Comparison of ENCODE assay signal across 7 cellular contexts in the genomic region with DNA sequence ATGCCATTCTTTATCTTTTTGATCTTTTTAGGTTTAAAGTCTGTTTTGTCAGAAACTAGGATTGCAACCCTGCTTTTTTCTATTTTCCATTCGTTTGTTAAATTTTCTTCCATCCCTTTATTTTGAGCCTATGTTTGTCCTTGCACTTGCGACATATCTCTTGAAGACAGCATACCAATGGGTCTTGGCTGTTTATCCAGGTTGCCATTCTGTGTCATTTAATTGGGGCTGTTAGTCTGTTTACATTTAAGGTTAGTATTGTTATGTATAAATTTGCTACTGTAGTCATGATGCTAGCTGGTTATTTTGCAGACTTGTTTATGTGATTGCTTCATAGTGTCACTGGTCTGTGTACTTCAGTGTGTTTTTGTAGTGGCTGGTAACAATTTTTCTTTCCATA. TPM values are rescaled to one million over a fixed set of nuclear protein-coding genes. Genes with fewer than 3 reads are reported as not detected.
"Had no signal": no experiment of that assay in that cellular context is flagged by ENCODE, and none has a peak within 500 bp of the region (broad histone marks: within the 10 kb centered on the region; RNA-seq: fewer than 3 reads in every experiment).

No MANE protein-coding gene starts in this region.

RNA-seq across cellular contexts. Expression of a gene that starts 21.3 kb away (rescaled TPM):
- total RNA-seq: GM23338, H1, H7, H9 had no signal
- polyA plus RNA-seq: H1 had no signal

RNA-seq across cellular contexts. Expression of a gene that starts 32.1 kb away (rescaled TPM):
- total RNA-seq: GM23248, GM23338, H1, H4, H7, H9, HFFc6 had no signal
- polyA plus RNA-seq: GM23248, GM23338, H1 had no signal
